In the genomic region with DNA sequence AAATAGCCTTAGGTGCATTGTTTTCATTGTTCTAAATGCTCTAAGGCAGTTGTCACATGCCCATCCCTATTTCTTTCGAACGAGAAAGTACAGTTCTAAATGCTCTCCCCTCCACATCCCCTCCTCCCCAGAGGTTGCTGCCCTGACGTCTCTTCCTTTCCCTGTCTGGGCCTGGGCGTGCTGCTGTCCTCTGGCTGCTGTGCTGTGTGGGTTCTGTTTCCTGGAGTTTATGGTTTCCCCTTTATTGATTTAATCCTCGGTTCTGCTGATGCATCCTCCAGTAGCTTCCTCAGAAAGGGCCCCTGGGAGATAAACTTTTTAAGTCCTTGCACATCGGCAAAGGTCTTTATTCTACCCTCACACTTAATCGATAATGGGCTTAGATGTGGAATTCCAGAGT, we compare ENCODE assay signal across 9 cellular contexts.
DNase-seq lines count a peak whose midpoint lies in the region; ATAC-seq and TF ChIP-seq lines count a peak whose summit lies in the region.
"Had no signal": no experiment of that assay in that cellular context is flagged by ENCODE, and none has a peak within 500 bp of the region (broad histone marks: within the 10 kb centered on the region; RNA-seq: fewer than 3 reads in every experiment).

No MANE protein-coding gene starts in this region.

- peak overlapping the region; percentile 59 to 83 for H3K27ac Mint-ChIP-seq in effector memory CD8-positive, alpha-beta T cell
- peak overlapping the region; percentile 87 for H3K27ac Mint-ChIP-seq in nephron progenitor cell

- no peaks in the 10 kb centered on the region for H3K27me3 Mint-ChIP-seq in effector memory CD8-positive, alpha-beta T cell
- H3K27me3 Mint-ChIP-seq in nephron progenitor cell (ENCODE audit: low read depth, poor library complexity), result peaks cover 2% of the 10 kb centered on the region

- H3K36me3 Mint-ChIP-seq in effector memory CD8-positive, alpha-beta T cell (ENCODE audit: insufficient read depth), result peaks cover 7% of the 10 kb centered on the region
- no peaks in the 10 kb centered on the region for H3K36me3 Mint-ChIP-seq in nephron progenitor cell (ENCODE audit: low read depth)

- TF ChIP-seq CTCF in nephron progenitor cell (IDR thresholded peaks at IDR 0.05), result no peak

- ATAC-seq in effector memory CD8-positive, alpha-beta T cell (replicated peaks), result no peak
- no peak for ATAC-seq in HG03097 (IDR thresholded peaks at IDR 0.05; ENCODE audit: low FRiP score, unreplicated experiment)
- no peak for ATAC-seq in HG03520 (IDR thresholded peaks at IDR 0.05; ENCODE audit: unreplicated experiment)

- peak; percentile 53 for DNase-seq in CD1c-positive myeloid dendritic cell (ENCODE audit: extremely low spot score)
- DNase-seq in NOMO-1 (lab: John Stamatoyannopoulos, UW; ENCODE audit: unreplicated experiment in 2 of 2), result peak; percentile 26 to 81
- DNase-seq in effector memory CD8-positive, alpha-beta T cell, result no peak
- DNase-seq in nephron progenitor cell, result no peak
- no peak for DNase-seq in NCI-H2081 (lab: John Stamatoyannopoulos, UW)
- no peak for DNase-seq in GM19238 (ENCODE audit: insufficient read length, low spot score)
- DNase-seq: stimulated activated CD8-positive, alpha-beta memory T cell treated with anti-CD3 and anti-CD28 coated beads, Interleukin-4, amount 100 ng/mL, for 48 hours had no signal

- no peaks in the 10 kb centered on the region for H3K9me3 Mint-ChIP-seq in effector memory CD8-positive, alpha-beta T cell
- no peaks in the 10 kb centered on the region for H3K9me3 Mint-ChIP-seq in nephron progenitor cell

- H3K4me1 Mint-ChIP-seq in effector memory CD8-positive, alpha-beta T cell (ENCODE audit: low read depth in 2 of 2), result peaks cover 27 to 48% of the 10 kb centered on the region in 2 donors
- peaks cover 78% of the 10 kb centered on the region for H3K4me1 Mint-ChIP-seq in nephron progenitor cell

- H3K4me3 Mint-ChIP-seq in effector memory CD8-positive, alpha-beta T cell, result peak overlapping the region in 1 of 2 donors; percentile 50
- H3K4me3 Mint-ChIP-seq in nephron progenitor cell, result peak overlapping the region; percentile 69

Comparison
In these comparisons a context has a peak if more than half of its experiments do, and no peak if none do; other contexts are left out.
1. DNase-seq: peak in CD1c-positive myeloid dendritic cell (single experiment) and NOMO-1 (2 of 2); none in effector memory CD8-positive, alpha-beta T cell (0 of 3), nephron progenitor cell (single experiment), NCI-H2081 (0 of 2) and GM19238 (single experiment).